9 cellular contexts compared by ENCODE assay signal in genomic region chr10:119737827-119738226, GRCh38. TPM values are rescaled to one million over a fixed set of nuclear protein-coding genes. Genes with fewer than 3 reads are reported as not detected.
A peak's percentile ranks its signal among the peaks of the same experiment; 100 is the strongest.
DNase-seq lines count a peak whose midpoint lies in the region; ATAC-seq and TF ChIP-seq lines count a peak whose summit lies in the region.
"Had no signal": no experiment of that assay in that cellular context is flagged by ENCODE, and none has a peak within 500 bp of the region (broad histone marks: within the 10 kb centered on the region; RNA-seq: fewer than 3 reads in every experiment).

No MANE protein-coding gene starts in this region.

- peak overlapping the region in 6 of 8 donors; percentile 7 to 53 (median 43) for H3K4me3 Mint-ChIP-seq in CD4-positive, alpha-beta memory T cell

- no peak for DNase-seq in CD4-positive, alpha-beta memory T cell
- DNase-seq in Kasumi-1 (lab: John Stamatoyannopoulos, UW) (peak; percentile 17 to 21), body of pancreas (peak; percentile 19 to 59 (median 38)), mucosa of descending colon (peak in 1 of 3 donors; percentile 30), left lobe of liver (ENCODE audit: low spot score) (no peak), putamen (ENCODE audit: low spot score) (no peak), NCI-H1417 (lab: John Stamatoyannopoulos, UW) (no peak)

- H3K4me3 ChIP-seq in CD4-positive, alpha-beta memory T cell (ENCODE audit: low read length in 2 of 2) = no peak overlapping the region
- H3K4me3 ChIP-seq in body of pancreas (no peak overlapping the region), mucosa of descending colon (no peak overlapping the region)

- TF ChIP-seq CTCF in body of pancreas (IDR thresholded peaks at IDR 0.05) = no peak
- TF ChIP-seq CTCF in mucosa of descending colon (IDR thresholded peaks at IDR 0.05) = no peak

- peaks cover 26% of the 10 kb centered on the region for H3K4me1 ChIP-seq in CD4-positive, alpha-beta memory T cell (ENCODE audit: insufficient read depth, low read length)
- H3K4me1 ChIP-seq in body of pancreas = peaks cover 23% of the 10 kb centered on the region
- no peaks in the 10 kb centered on the region for H3K4me1 ChIP-seq in mucosa of descending colon (ENCODE audit: low read depth)

- CTCF ChIA-PET in CD4-positive, alpha-beta memory T cell (lab: Charles Lee; ENCODE audit: partially characterized antibody) = interaction anchor here (1.1 to 8.5 kb wide), 6 partner anchors 10 to 122 kb away, joined by 3 to 39 read pairs (median 6); partner anchors contain the start of gene INPP5F

- no peaks in the 10 kb centered on the region for H3K36me3 Mint-ChIP-seq in CD4-positive, alpha-beta memory T cell

- H3K27ac Mint-ChIP-seq in CD4-positive, alpha-beta memory T cell = peak overlapping the region in 5 of 7 donors; percentile 1 to 81 (median 64)

- H3K9me3 Mint-ChIP-seq in CD4-positive, alpha-beta memory T cell = no peaks in the 10 kb centered on the region

- 21 to 44% methylated on average over 1 of the region's 1 CpG for WGBS in body of pancreas, 2 donors

- peaks cover 16 to 31% (median 20%) of the 10 kb centered on the region in 4 donors for H3K4me1 Mint-ChIP-seq in CD4-positive, alpha-beta memory T cell

- no peak overlapping the region for H3K27ac ChIP-seq in CD4-positive, alpha-beta memory T cell (ENCODE audit: low read depth, low read length)
- H3K27ac ChIP-seq in body of pancreas = peak overlapping the region; percentile 26 to 61 (median 52)
- H3K27ac ChIP-seq: HL-60 had no signal

- no peak for TF ChIP-seq POLR2A in body of pancreas (IDR thresholded peaks at IDR 0.05)

- no peaks in the 10 kb centered on the region for H3K27me3 Mint-ChIP-seq in CD4-positive, alpha-beta memory T cell

- no peaks in the 10 kb centered on the region for H3K27me3 ChIP-seq in CD4-positive, alpha-beta memory T cell (ENCODE audit: insufficient read depth, low read length)
- no peaks in the 10 kb centered on the region for H3K27me3 ChIP-seq in body of pancreas

- intact Hi-C loops in CD4-positive, alpha-beta memory T cell (cut with micrococcal nuclease) = loop anchor here (1.0 kb wide), 1 partner anchor 12 kb away; the partner anchor contains the start of gene INPP5F
- intact Hi-C loops in body of pancreas (cut with DNase I) (no loop called here), mucosa of descending colon (cut with DNase I, micrococcal nuclease) (no loop called here)

- H3K9me3 ChIP-seq in CD4-positive, alpha-beta memory T cell (ENCODE audit: control insufficient read depth in 1 of 2, low read length in 2 of 2) = no peaks in the 10 kb centered on the region
- no peaks in the 10 kb centered on the region for H3K9me3 ChIP-seq in body of pancreas
- no peaks in the 10 kb centered on the region for H3K9me3 ChIP-seq in mucosa of descending colon

- POLR2A ChIA-PET in CD4-positive, alpha-beta memory T cell (lab: Charles Lee; ENCODE audit: partially characterized antibody) = interaction anchor here (0.6 to 2.6 kb wide), 5 partner anchors 8 to 244 kb away, joined by 3 to 22 read pairs (median 5); partner anchors contain the start of genes BAG3 and INPP5F

- no peaks in the 10 kb centered on the region for H3K36me3 ChIP-seq in CD4-positive, alpha-beta memory T cell (ENCODE audit: insufficient read depth, low read length)
- H3K36me3 ChIP-seq in body of pancreas (replicated peaks in 1 of 2; ENCODE audit: insufficient read depth in 1 of 2, low read depth in 2 of 2) (no peaks in the 10 kb centered on the region), mucosa of descending colon (ENCODE audit: low read depth) (no peaks in the 10 kb centered on the region)

- peak; percentile 97 for ATAC-seq in body of pancreas
- ATAC-seq in mucosa of descending colon = peak; percentile 99
- ATAC-seq in left lobe of liver = no peak
- no peak for ATAC-seq in GM19395 (IDR thresholded peaks at IDR 0.05; ENCODE audit: unreplicated experiment)

RNA-seq across cellular contexts. Expression of gene INPP5F, which starts 12.0 kb away (rescaled TPM):
- total RNA-seq in CD4-positive, alpha-beta memory T cell = 10 to 100 TPM; 10.6 to 10.9 TPM
- 1 to 10 TPM; 3.6 to 5.5 TPM for polyA plus RNA-seq in CD4-positive, alpha-beta memory T cell
- total RNA-seq in body of pancreas = 1 to 10 TPM; 3.6 to 7.8 TPM
- total RNA-seq in mucosa of descending colon = 10 to 100 TPM; 12.5 to 19.9 (median 13.2) TPM
- total RNA-seq in left lobe of liver = 2.6 TPM

Comparison
In these comparisons a context has a peak if more than half of its experiments do, and no peak if none do; other contexts are left out.
1. DNase-seq: peak in Kasumi-1 (2 of 2) and body of pancreas (4 of 4); none in CD4-positive, alpha-beta memory T cell (0 of 5), left lobe of liver (single experiment), putamen (single experiment) and NCI-H1417 (0 of 3).
2. ATAC-seq: peak in body of pancreas (single experiment) and mucosa of descending colon (single experiment); none in left lobe of liver (single experiment) and GM19395 (single experiment).